ENCODE assay signal across 28 cellular contexts in genomic region chr6:128990915-128991314, GRCh38.
"Had no signal": no experiment of that assay in that cellular context is flagged by ENCODE, and none has a peak within 500 bp of the region (broad histone marks: within the 10 kb centered on the region; RNA-seq: fewer than 3 reads in every experiment).

No MANE protein-coding gene starts in this region.

- H3K27ac ChIP-seq: colonic mucosa, coronary artery, dorsolateral prefrontal cortex, epithelial cell of prostate, esophagus muscularis mucosa, esophagus squamous epithelium, foreskin keratinocyte, gastrocnemius medialis, gastroesophageal sphincter, heart left ventricle, heart right ventricle had no signal

- DNase-seq: colonic mucosa; cortex of kidney; dermis blood vessel endothelial cell; dorsolateral prefrontal cortex; effector CD4-positive, alpha-beta T cell; effector CD8-positive, alpha-beta T cell; effector memory CD4-positive, alpha-beta T cell; effector memory CD8-positive, alpha-beta T cell; endodermal cell; erythroblast; esophagus squamous epithelium; foreskin fibroblast; foreskin keratinocyte; foreskin melanocyte; gastrocnemius medialis; glutamatergic neuron; head of caudate nucleus; heart left ventricle; heart right ventricle had no signal

- ATAC-seq: effector memory CD8-positive, alpha-beta T cell; esophagus mucosa; foreskin keratinocyte; gastrocnemius medialis; gastroesophageal sphincter; heart left ventricle; heart right ventricle had no signal

- FAIRE-seq: colon, endometrium, endothelial cell of umbilical vein, frontal cortex had no signal

- H3K9me3 ChIP-seq: colonic mucosa, esophagus muscularis mucosa, esophagus squamous epithelium, gastrocnemius medialis, gastroesophageal sphincter, heart left ventricle, heart right ventricle had no signal

- H3K4me1 ChIP-seq: colonic mucosa, esophagus muscularis mucosa, esophagus squamous epithelium, foreskin keratinocyte, gastrocnemius medialis, gastroesophageal sphincter had no signal

- H3K27me3 ChIP-seq: colonic mucosa, dorsolateral prefrontal cortex, esophagus muscularis mucosa, esophagus squamous epithelium, gastrocnemius medialis, gastroesophageal sphincter, heart left ventricle, heart right ventricle had no signal

- H3K36me3 ChIP-seq: colonic mucosa, esophagus muscularis mucosa, esophagus squamous epithelium, gastrocnemius medialis, gastroesophageal sphincter had no signal

- H3K4me3 ChIP-seq: colonic mucosa, coronary artery, dorsolateral prefrontal cortex, esophagus muscularis mucosa, esophagus squamous epithelium, gastrocnemius medialis, gastroesophageal sphincter, heart left ventricle, heart right ventricle had no signal
